ENCODE assay signal across 4 cellular contexts in genomic region chrX:143517375-143517774, GRCh38. TPM values are rescaled to one million over a fixed set of nuclear protein-coding genes. Genes with fewer than 3 reads are reported as not detected.
"Had no signal": no experiment of that assay in that cellular context is flagged by ENCODE, and none has a peak within 500 bp of the region (broad histone marks: within the 10 kb centered on the region; RNA-seq: fewer than 3 reads in every experiment).

TSS of gene SPANXN3 (minus strand) at chrX:143517475. CDS start at chrX:143517391, 84 bp downstream.

RNA-seq across cellular contexts. Expression of gene SPANXN3, which starts in this region (rescaled TPM):
- total RNA-seq: LHCN-M2, M059J, MCF 10A, NCI-H460 had no signal
